ENCODE assay signal across 16 cellular contexts in the genomic region with DNA sequence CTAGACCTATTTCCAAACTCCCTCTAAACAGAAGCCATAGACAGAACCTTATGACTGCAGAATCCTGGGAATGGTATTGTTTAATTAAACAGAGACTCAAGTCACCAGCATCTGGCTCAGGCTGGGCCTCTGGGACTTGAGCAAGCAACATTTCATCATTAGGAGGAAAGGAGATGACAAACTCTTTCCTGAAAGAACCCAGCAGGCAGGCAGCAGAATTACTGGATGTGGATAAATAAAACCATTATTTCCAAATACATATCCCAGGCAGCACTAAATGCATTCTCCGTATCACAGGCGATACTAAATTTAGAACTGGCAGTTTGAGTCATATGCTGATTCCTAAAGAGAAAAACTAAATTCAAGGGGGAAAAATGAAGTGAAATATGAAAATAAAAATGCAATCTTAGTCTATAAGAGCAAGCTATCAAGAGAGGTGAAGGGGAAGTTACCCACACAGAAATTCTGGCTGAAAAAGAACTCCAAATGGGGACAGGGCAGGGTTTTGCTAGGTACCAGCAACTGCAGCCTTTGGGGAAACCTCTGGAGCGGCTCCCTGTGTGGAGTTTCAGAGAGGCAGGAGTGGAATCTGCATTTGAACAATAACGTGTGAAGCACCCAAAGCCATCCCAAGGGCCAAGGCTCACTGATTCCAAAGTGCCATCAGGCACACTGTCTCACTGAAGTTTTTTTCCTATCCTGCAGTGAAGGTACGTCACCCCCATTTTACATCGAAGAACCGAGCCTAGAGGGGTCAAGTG.
DNase-seq lines count a peak whose midpoint lies in the region; ATAC-seq, FAIRE-seq and TF ChIP-seq lines count a peak whose summit lies in the region.
"Had no signal": no experiment of that assay in that cellular context is flagged by ENCODE, and none has a peak within 500 bp of the region (broad histone marks: within the 10 kb centered on the region; RNA-seq: fewer than 3 reads in every experiment).

No MANE protein-coding gene starts in this region.

- H3K27me3 Mint-ChIP-seq in T-helper 2 cell treated with Interferon-gamma antibody and Interleukin-4, amounts not matched to agents 5 μg/mL and 100 μg/mL, for 36 hours (ENCODE audit: low read depth), result no peaks in the 10 kb centered on the region
- H3K27me3 Mint-ChIP-seq: activated CD4-positive, alpha-beta memory T cell treated with anti-CD3 and anti-CD28 coated beads, Interleukin-2, amount 10 ng/mL, durations not matched to agents 7 days and 5 days had no signal

- no peaks in the 10 kb centered on the region for H3K9me3 Mint-ChIP-seq in T-helper 2 cell treated with Interferon-gamma antibody and Interleukin-4, amounts not matched to agents 5 μg/mL and 100 μg/mL, for 36 hours
- H3K9me3 Mint-ChIP-seq: activated CD4-positive, alpha-beta memory T cell treated with anti-CD3 and anti-CD28 coated beads, Interleukin-2, amount 10 ng/mL, durations not matched to agents 7 days and 5 days had no signal

- CTCF ChIA-PET in AG04449 (lab: Yijun Ruan, JAX) (interaction anchor here (1.1 kb wide), 1 partner anchor 25 kb away, joined by 3 read pairs; no protein-coding TSS in a partner anchor), endothelial cell of umbilical vein (lab: Charles Lee) (interaction anchor here (1.2 kb wide), 1 partner anchor 55 kb away, joined by 3 read pairs; no protein-coding TSS in a partner anchor)

- no peaks in the 10 kb centered on the region for H3K9me1 ChIP-seq in endothelial cell of umbilical vein (replicated peaks; ENCODE audit: control insufficient read depth, extremely low read depth, insufficient read depth, low read length)

- H3K27ac ChIP-seq in endothelial cell of umbilical vein (ENCODE audit: insufficient read depth, low read depth, low read length), result no peak overlapping the region
- H3K27ac ChIP-seq: lower lobe of right lung, PC-9, upper lobe of right lung had no signal

- FAIRE-seq in endothelial cell of umbilical vein (lab: Jason Lieb, UNC) (no peak), islet of Langerhans (lab: Jason Lieb, UNC) (peak; percentile 60)
- FAIRE-seq: A204.1 had no signal

- no peaks in the 10 kb centered on the region for H3K4me1 Mint-ChIP-seq in T-helper 2 cell treated with Interferon-gamma antibody and Interleukin-4, amounts not matched to agents 5 μg/mL and 100 μg/mL, for 36 hours (ENCODE audit: low read depth)
- H3K4me1 Mint-ChIP-seq: activated CD4-positive, alpha-beta memory T cell treated with anti-CD3 and anti-CD28 coated beads, Interleukin-2, amount 10 ng/mL, durations not matched to agents 7 days and 5 days had no signal

- no peaks in the 10 kb centered on the region for H3K36me3 Mint-ChIP-seq in T-helper 2 cell treated with Interferon-gamma antibody and Interleukin-4, amounts not matched to agents 5 μg/mL and 100 μg/mL, for 36 hours (ENCODE audit: low read depth)

- DNase-seq in AG04449 (ENCODE audit: low read depth, low spot score), result peak; percentile 54
- DNase-seq in LHCN-M2 (ENCODE audit: low read depth), result peak; percentile 68
- DNase-seq in endothelial cell of umbilical vein (ENCODE audit: low read depth, low spot score), result peak; percentile 40
- DNase-seq in T-helper 2 cell treated with Interferon-gamma antibody and Interleukin-4, amounts not matched to agents 5 μg/mL and 100 μg/mL, for 36 hours (ENCODE audit: low spot score), result no peak
- no peak for DNase-seq in NCI-H524 treated with DMSO at 0.1 percent for 48 hours (lab: John Stamatoyannopoulos, UW)
- no peak for DNase-seq in NCI-H345 treated with DMSO at 0.1 percent for 48 hours (lab: John Stamatoyannopoulos, UW; ENCODE audit: unreplicated experiment)
- DNase-seq: activated CD4-positive, alpha-beta memory T cell treated with anti-CD3 and anti-CD28 coated beads, Interleukin-2, amount 10 ng/mL, durations not matched to agents 7 days and 5 days; activated effector memory CD4-positive, alpha-beta T cell treated with anti-CD3 and anti-CD28 coated beads, Interleukin-2, amount 50 U/mL, for 16 hours; lower lobe of right lung; MV-4-11; NCI-H345; PC-9; upper lobe of right lung had no signal

- no peaks in the 10 kb centered on the region for H3K79me2 ChIP-seq in endothelial cell of umbilical vein (ENCODE audit: control insufficient read depth, insufficient read depth, low read length)

- H3K27me3 ChIP-seq in endothelial cell of umbilical vein (ENCODE audit: control insufficient read depth in 2 of 2, insufficient read depth in 2 of 2, low read length in 2 of 2), result no peaks in the 10 kb centered on the region
- H3K27me3 ChIP-seq: upper lobe of right lung had no signal

- TF ChIP-seq CTCF in AG04449 (IDR thresholded peaks at IDR 0.05; ENCODE audit: insufficient read depth, low read length, missing control alignments) (no peak), endothelial cell of umbilical vein (IDR thresholded peaks at IDR 0.05; ENCODE audit: extremely low read depth in 1 of 2, insufficient read depth in 1 of 2, low read depth in 1 of 2, low read length in 2 of 2) (no peak)

- H3K4me3 Mint-ChIP-seq in T-helper 2 cell treated with Interferon-gamma antibody and Interleukin-4, amounts not matched to agents 5 μg/mL and 100 μg/mL, for 36 hours, result no peak overlapping the region
- H3K4me3 Mint-ChIP-seq: activated CD4-positive, alpha-beta memory T cell treated with anti-CD3 and anti-CD28 coated beads, Interleukin-2, amount 10 ng/mL, durations not matched to agents 7 days and 5 days had no signal

- POLR2A ChIA-PET in AG04449 (lab: Yijun Ruan, JAX) (no interaction called here), endothelial cell of umbilical vein (lab: Charles Lee) (no interaction called here)

- H3K27ac Mint-ChIP-seq in T-helper 2 cell treated with Interferon-gamma antibody and Interleukin-4, amounts not matched to agents 5 μg/mL and 100 μg/mL, for 36 hours, result no peak overlapping the region
- H3K27ac Mint-ChIP-seq: activated CD4-positive, alpha-beta memory T cell treated with anti-CD3 and anti-CD28 coated beads, Interleukin-2, amount 10 ng/mL, durations not matched to agents 7 days and 5 days had no signal

- no peak overlapping the region for H3K4me3 ChIP-seq in AG04449 (ENCODE audit: low read depth, low read length)
- H3K4me3 ChIP-seq in endothelial cell of umbilical vein (replicated peaks in 1 of 3; ENCODE audit: insufficient read depth in 1 of 3, low read depth in 1 of 3, low read length in 3 of 3), result no peak overlapping the region
- H3K4me3 ChIP-seq: lower lobe of right lung, PC-9, upper lobe of right lung had no signal

- dilution Hi-C loops in endothelial cell of umbilical vein (cut with MboI; ENCODE audit: extremely low pct_ligation_motif_present, low sequenced_read_pairs), result no loop called here

- H3K36me3 ChIP-seq in endothelial cell of umbilical vein (ENCODE audit: control insufficient read depth in 2 of 2, extremely low read depth in 1 of 2, insufficient read depth in 2 of 2, low read length in 2 of 2), result no peaks in the 10 kb centered on the region
- H3K36me3 ChIP-seq: lower lobe of right lung, upper lobe of right lung had no signal

- H3K9ac ChIP-seq in endothelial cell of umbilical vein (replicated peaks; ENCODE audit: extremely low read depth, insufficient read depth, low read length), result no peak overlapping the region

- no peak for ATAC-seq in HG03159 (IDR thresholded peaks at IDR 0.05; ENCODE audit: unreplicated experiment)
- ATAC-seq: lower lobe of right lung, upper lobe of right lung had no signal

- H4K20me1 ChIP-seq in endothelial cell of umbilical vein (replicated peaks; ENCODE audit: control insufficient read depth, extremely low read depth, insufficient read depth, low read length), result no peaks in the 10 kb centered on the region

- BruUV-seq in endothelial cell of umbilical vein (replicated peaks; lab: Mats Ljungman, UMichigan), result no TSS peak

- no peaks in the 10 kb centered on the region for H3K9me3 ChIP-seq in endothelial cell of umbilical vein (replicated peaks; ENCODE audit: control insufficient read depth, insufficient read depth, low read length)
- H3K9me3 ChIP-seq: lower lobe of right lung, upper lobe of right lung had no signal

- H2AFZ ChIP-seq in endothelial cell of umbilical vein (ENCODE audit: low read depth, low read length), result no peak overlapping the region
- H2AFZ ChIP-seq: PC-9 had no signal

- no peak overlapping the region for H3K4me2 ChIP-seq in endothelial cell of umbilical vein (ENCODE audit: insufficient read depth, low read length)
- H3K4me2 ChIP-seq: PC-9 had no signal

- no peaks in the 10 kb centered on the region for H3K4me1 ChIP-seq in endothelial cell of umbilical vein (ENCODE audit: control insufficient read depth, extremely low read depth, insufficient read depth, low read length)

- intact Hi-C loops in endothelial cell of umbilical vein (cut with micrococcal nuclease), result no loop called here

- no peak for TF ChIP-seq POLR2A in endothelial cell of umbilical vein (IDR thresholded peaks at IDR 0.05; ENCODE audit: low read depth, low read length)

TF ChIP-seq in endothelial cell of umbilical vein, 7 proteins besides CTCF, POLR2A, EP300 and RAD21:
- TF ChIP-seq JUN (IDR thresholded peaks at IDR 0.05; ENCODE audit: borderline replicate concordance, insufficient read depth, insufficient read length, low read depth) (no peak), POLR2AphosphoS5 (IDR thresholded peaks at IDR 0.05; ENCODE audit: insufficient read depth, low read depth, low read length) (no peak), MYC (IDR thresholded peaks at IDR 0.05; ENCODE audit: low read depth, low read length) (no peak), GATA2 (IDR thresholded peaks at IDR 0.05; ENCODE audit: insufficient read depth, insufficient read length, low read depth, low read length) (no peak), FOS (IDR thresholded peaks at IDR 0.05; ENCODE audit: borderline replicate concordance, insufficient read depth, low read length) (no peak), EZH2 (IDR thresholded peaks at IDR 0.05; ENCODE audit: borderline replicate concordance, low read depth, low read length, severe bottlenecking) (no peak)
- TF ChIP-seq, protein P1, sequence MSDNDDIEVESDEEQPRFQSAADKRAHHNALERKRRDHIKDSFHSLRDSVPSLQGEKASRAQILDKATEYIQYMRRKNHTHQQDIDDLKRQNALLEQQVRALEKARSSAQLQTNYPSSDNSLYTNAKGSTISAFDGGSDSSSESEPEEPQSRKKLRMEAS (IDR thresholded peaks at IDR 0.05; ENCODE audit: insufficient read depth, insufficient read length), result no peak

Comparison
In these comparisons a context has a peak if more than half of its experiments do, and no peak if none do; other contexts are left out.
1. DNase-seq: peak in AG04449 (single experiment), LHCN-M2 (single experiment) and endothelial cell of umbilical vein (single experiment); none in T-helper 2 cell treated with Interferon-gamma antibody and Interleukin-4, amounts not matched to agents 5 μg/mL and 100 μg/mL, for 36 hours (single experiment), NCI-H524 treated with DMSO at 0.1 percent for 48 hours (single experiment) and NCI-H345 treated with DMSO at 0.1 percent for 48 hours (single experiment).